8 cellular contexts compared by ENCODE assay signal in the genomic region with DNA sequence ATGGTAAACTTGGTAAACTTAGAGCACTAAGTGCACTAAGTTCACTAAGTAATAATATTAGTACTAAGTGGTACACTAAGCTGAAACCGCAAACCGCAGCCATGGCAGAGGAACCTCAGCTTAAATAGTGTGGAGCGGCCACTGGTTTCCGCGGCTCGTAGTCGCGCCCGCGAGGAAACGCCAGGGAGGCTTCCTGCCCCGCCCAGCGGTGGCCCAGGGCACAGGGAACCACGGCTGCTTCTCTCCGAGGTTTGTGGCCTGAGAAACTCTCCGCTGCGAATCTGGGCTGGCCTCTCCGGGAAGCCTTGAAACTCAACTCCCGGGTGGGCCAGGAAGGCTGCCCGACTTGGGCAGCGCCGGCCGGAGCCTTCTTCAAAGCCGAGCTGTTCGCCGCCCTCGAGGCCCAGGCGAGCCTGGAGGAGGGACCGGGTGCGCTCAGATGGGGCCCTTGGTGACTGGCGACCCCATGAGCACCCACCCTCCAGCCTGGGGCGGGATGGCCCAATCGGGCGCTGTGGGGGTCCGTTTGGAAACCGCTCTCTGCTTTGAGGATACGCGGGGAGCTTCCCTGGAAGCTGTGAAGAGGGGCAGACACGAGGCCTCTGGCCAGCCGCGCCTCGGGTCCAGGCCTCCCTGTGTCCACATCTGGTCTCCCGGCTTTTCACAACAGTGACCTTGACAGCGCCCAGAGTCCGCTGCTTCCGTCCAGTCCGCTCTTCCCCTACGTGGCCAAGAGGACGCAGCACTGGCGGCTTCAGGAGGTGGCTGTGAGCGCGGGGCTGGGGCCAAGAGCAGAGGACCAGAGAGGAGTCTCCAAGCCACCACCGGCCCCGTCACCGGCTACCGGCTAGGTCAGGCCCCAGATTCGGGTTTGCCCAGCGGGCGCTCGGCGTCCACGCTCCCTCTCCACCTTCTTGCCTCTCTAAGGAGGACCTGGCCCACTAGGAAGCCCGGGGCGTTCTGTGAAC. TPM values are rescaled to one million over a fixed set of nuclear protein-coding genes. Genes with fewer than 3 reads are reported as not detected.
A peak's percentile ranks its signal among the peaks of the same experiment; 100 is the strongest.
DNase-seq lines count a peak whose midpoint lies in the region; ATAC-seq and TF ChIP-seq lines count a peak whose summit lies in the region.

No MANE protein-coding gene starts in this region.

- TF ChIP-seq CTCF in Peyer's patch (IDR thresholded peaks at IDR 0.05) (no peak), GM13977 (IDR thresholded peaks at IDR 0.05; ENCODE audit: extremely low read depth, insufficient read depth, missing control alignments) (no peak), uterus (IDR thresholded peaks at IDR 0.05) (no peak)

- peaks cover 0 to 14% of the 10 kb centered on the region in 2 donors for H3K36me3 Mint-ChIP-seq in activated naive CD4-positive, alpha-beta T cell treated with anti-CD3 and anti-CD28 coated beads, Interleukin-2, amount 50 U/mL, for 72 hours

- no peak overlapping the region for H3K27ac Mint-ChIP-seq in activated naive CD4-positive, alpha-beta T cell treated with anti-CD3 and anti-CD28 coated beads, Interleukin-2, amount 50 U/mL, for 72 hours

- intact Hi-C loops in uterus (cut with DNase I; ENCODE audit: low total_unique reads) = no loop called here

- DNase-seq in CD1c-positive myeloid dendritic cell (ENCODE audit: extremely low spot score) = peak; percentile 86
- peak; percentile 59 to 84 (median 73) for DNase-seq in Peyer's patch
- DNase-seq in activated naive CD4-positive, alpha-beta T cell treated with anti-CD3 and anti-CD28 coated beads, Interleukin-2, amount 50 U/mL, for 72 hours (ENCODE audit: low spot score in 2 of 2) = peak in 1 of 2 donors; percentile 52
- DNase-seq in mucosa of gallbladder (ENCODE audit: low spot score) = peak; percentile 42
- DNase-seq in COR-L47 (lab: John Stamatoyannopoulos, UW) = no peak
- DNase-seq in GM13977 (ENCODE audit: low spot score) = no peak
- DNase-seq in dermis blood vessel endothelial cell = no peak
- no peak for DNase-seq in uterus

- no peak overlapping the region for H3K27ac ChIP-seq in Peyer's patch
- H3K27ac ChIP-seq in uterus = no peak overlapping the region

- H3K36me3 ChIP-seq in Peyer's patch = no peaks in the 10 kb centered on the region
- no peaks in the 10 kb centered on the region for H3K36me3 ChIP-seq in uterus

- peak; percentile 54 to 68 for ATAC-seq in activated naive CD4-positive, alpha-beta T cell treated with anti-CD3 and anti-CD28 coated beads, Interleukin-2, amount 50 U/mL, for 72 hours

- TF ChIP-seq POLR2A in Peyer's patch (IDR thresholded peaks at IDR 0.05) (no peak), uterus (IDR thresholded peaks at IDR 0.05) (no peak)

- H3K9me3 ChIP-seq in Peyer's patch = peaks cover 0 to 5% (median 0%) of the 10 kb centered on the region in 4 donors
- no peaks in the 10 kb centered on the region for H3K9me3 ChIP-seq in uterus

- peaks cover 0 to 48% of the 10 kb centered on the region in 2 donors for H3K27me3 ChIP-seq in Peyer's patch
- peaks cover 38 to 60% of the 10 kb centered on the region in 2 donors for H3K27me3 ChIP-seq in uterus

- H3K9me3 Mint-ChIP-seq in activated naive CD4-positive, alpha-beta T cell treated with anti-CD3 and anti-CD28 coated beads, Interleukin-2, amount 50 U/mL, for 72 hours = peaks cover 0 to 5% of the 10 kb centered on the region in 2 donors

- peak overlapping the region in 2 of 4 donors; percentile 5 to 9 for H3K4me3 ChIP-seq in Peyer's patch
- H3K4me3 ChIP-seq in uterus = no peak overlapping the region

- in situ Hi-C loops in GM13977 (cut with MboI; ENCODE audit: low pct_unique_long_range_greater_than_20kb, low sequenced_read_pairs, unreplicated experiment) = no loop called here

- H3K4me1 ChIP-seq in Peyer's patch (peaks cover 0 to 27% (median 18%) of the 10 kb centered on the region in 4 donors), uterus (no peaks in the 10 kb centered on the region)

RNA-seq across cellular contexts. Expression of gene HLA-E, which starts 25.4 kb away (rescaled TPM):
- total RNA-seq in Peyer's patch (100 to 1,000 TPM; 313 to 404 (median 383) TPM), mucosa of gallbladder (385 TPM), dermis blood vessel endothelial cell (717 and 1,065 TPM in 2 replicates), uterus (100 to 1,000 TPM; 207 to 628 (median 416) TPM)
- total RNA-seq in activated naive CD4-positive, alpha-beta T cell treated with anti-CD3 and anti-CD28 coated beads, Interleukin-2, amount 50 U/mL, for 72 hours = 100 to 1,000 TPM; 493 to 574 TPM

Comparison
In these comparisons a context has a peak if more than half of its experiments do, and no peak if none do; other contexts are left out.
1. DNase-seq: peak in CD1c-positive myeloid dendritic cell (single experiment), Peyer's patch (3 of 3) and mucosa of gallbladder (single experiment); none in COR-L47 (single experiment), GM13977 (single experiment), dermis blood vessel endothelial cell (single experiment) and uterus (0 of 2).